11 cellular contexts compared by ENCODE assay signal in genomic region chr11:78256962-78257361, GRCh38.
A peak's percentile ranks its signal among the peaks of the same experiment; 100 is the strongest.
DNase-seq lines count a peak whose midpoint lies in the region; ATAC-seq and TF ChIP-seq lines count a peak whose summit lies in the region.
"Had no signal": no experiment of that assay in that cellular context is flagged by ENCODE, and none has a peak within 500 bp of the region (broad histone marks: within the 10 kb centered on the region; RNA-seq: fewer than 3 reads in every experiment).

No MANE protein-coding gene starts in this region.

- no peak for ATAC-seq in effector memory CD8-positive, alpha-beta T cell (replicated peaks)
- ATAC-seq in natural killer cell treated with Interleukin-12 subunit alpha and Interleukin-12 subunit beta and Interleukin-15 and Interleukin-18, amount 100 ng/mL, for 72 hours: no peak
- ATAC-seq in activated naive CD4-positive, alpha-beta T cell treated with anti-CD3 and anti-CD28 coated beads, Interleukin-2, amount 50 U/mL, for 72 hours: no peak

- no peak for TF ChIP-seq POLR2A in transverse colon (IDR thresholded peaks at IDR 0.05)

- no peaks in the 10 kb centered on the region for H3K4me1 Mint-ChIP-seq in effector memory CD8-positive, alpha-beta T cell (ENCODE audit: low read depth in 2 of 2)
- H3K4me1 Mint-ChIP-seq in natural killer cell treated with Interleukin-12 subunit alpha and Interleukin-12 subunit beta and Interleukin-15 and Interleukin-18, amount 100 ng/mL, for 72 hours (ENCODE audit: low read depth in 2 of 2): no peaks in the 10 kb centered on the region

- H3K4me3 ChIP-seq in transverse colon: no peak overlapping the region

- TF ChIP-seq CTCF in transverse colon (IDR thresholded peaks at IDR 0.05): no peak

- no peaks in the 10 kb centered on the region for H3K27me3 Mint-ChIP-seq in effector memory CD8-positive, alpha-beta T cell
- peaks cover 0 to 2% of the 10 kb centered on the region in 2 donors for H3K27me3 Mint-ChIP-seq in natural killer cell treated with Interleukin-12 subunit alpha and Interleukin-12 subunit beta and Interleukin-15 and Interleukin-18, amount 100 ng/mL, for 72 hours
- H3K27me3 Mint-ChIP-seq: brain, memory B cell had no signal

- no peaks in the 10 kb centered on the region for H3K27me3 ChIP-seq in transverse colon

- H3K27ac ChIP-seq in transverse colon: peak overlapping the region; percentile 9 to 58 (median 42)

- H3K9me3 ChIP-seq in transverse colon: no peaks in the 10 kb centered on the region

- intact Hi-C loops in transverse colon (cut with DNase I; ENCODE audit: low total_unique reads): no loop called here

- peaks cover 4 to 23% (median 8%) of the 10 kb centered on the region in 4 donors for H3K4me1 ChIP-seq in transverse colon

- WGBS in transverse colon (ENCODE audit: low coverage in 1 of 2), 2 donors: 20 to 33% methylated on average over 1 to 3 of the region's 3 CpGs

- H3K9me3 Mint-ChIP-seq in effector memory CD8-positive, alpha-beta T cell: no peaks in the 10 kb centered on the region
- no peaks in the 10 kb centered on the region for H3K9me3 Mint-ChIP-seq in natural killer cell treated with Interleukin-12 subunit alpha and Interleukin-12 subunit beta and Interleukin-15 and Interleukin-18, amount 100 ng/mL, for 72 hours
- no peaks in the 10 kb centered on the region for H3K9me3 Mint-ChIP-seq in activated naive CD4-positive, alpha-beta T cell treated with anti-CD3 and anti-CD28 coated beads, Interleukin-2, amount 50 U/mL, for 72 hours
- H3K9me3 Mint-ChIP-seq: brain, memory B cell had no signal

- H3K4me3 Mint-ChIP-seq in effector memory CD8-positive, alpha-beta T cell: no peak overlapping the region
- no peak overlapping the region for H3K4me3 Mint-ChIP-seq in natural killer cell treated with Interleukin-12 subunit alpha and Interleukin-12 subunit beta and Interleukin-15 and Interleukin-18, amount 100 ng/mL, for 72 hours
- H3K4me3 Mint-ChIP-seq: brain, memory B cell had no signal

- DNase-seq in M059J (ENCODE audit: low read depth) (peak; percentile 84), dedifferentiated amniotic fluid mesenchymal stem cell (ENCODE audit: extremely low spot score) (peak; percentile 63), medulla oblongata (ENCODE audit: extremely low spot score) (peak; percentile 64), transverse colon (peak; percentile 76), COLO668 (lab: John Stamatoyannopoulos, UW; ENCODE audit: unreplicated experiment) (no peak)
- DNase-seq in effector memory CD8-positive, alpha-beta T cell: no peak
- DNase-seq in natural killer cell treated with Interleukin-12 subunit alpha and Interleukin-12 subunit beta and Interleukin-15 and Interleukin-18, amount 100 ng/mL, for 72 hours (ENCODE audit: low spot score): no peak
- no peak for DNase-seq in activated naive CD4-positive, alpha-beta T cell treated with anti-CD3 and anti-CD28 coated beads, Interleukin-2, amount 50 U/mL, for 72 hours (ENCODE audit: low spot score in 2 of 2)
- DNase-seq: NCI-H1105 treated with DMSO at 0.1 percent for 48 hours had no signal

- in situ Hi-C loops in transverse colon (cut with MboI; ENCODE audit: low pct_ligation_motif_present in 1 of 4, low pct_unique_long_range_greater_than_20kb in 1 of 4, low sequenced_read_pairs in 3 of 4): no loop called here

- TF ChIP-seq EP300 in transverse colon (IDR thresholded peaks at IDR 0.05; ENCODE audit: low read depth): no peak

- H3K27ac Mint-ChIP-seq in effector memory CD8-positive, alpha-beta T cell: no peak overlapping the region
- no peak overlapping the region for H3K27ac Mint-ChIP-seq in natural killer cell treated with Interleukin-12 subunit alpha and Interleukin-12 subunit beta and Interleukin-15 and Interleukin-18, amount 100 ng/mL, for 72 hours
- peak overlapping the region in 1 of 2 donors; percentile 39 for H3K27ac Mint-ChIP-seq in activated naive CD4-positive, alpha-beta T cell treated with anti-CD3 and anti-CD28 coated beads, Interleukin-2, amount 50 U/mL, for 72 hours
- H3K27ac Mint-ChIP-seq: memory B cell had no signal

- no peaks in the 10 kb centered on the region for H3K36me3 Mint-ChIP-seq in effector memory CD8-positive, alpha-beta T cell (ENCODE audit: insufficient read depth)
- no peaks in the 10 kb centered on the region for H3K36me3 Mint-ChIP-seq in natural killer cell treated with Interleukin-12 subunit alpha and Interleukin-12 subunit beta and Interleukin-15 and Interleukin-18, amount 100 ng/mL, for 72 hours
- no peaks in the 10 kb centered on the region for H3K36me3 Mint-ChIP-seq in activated naive CD4-positive, alpha-beta T cell treated with anti-CD3 and anti-CD28 coated beads, Interleukin-2, amount 50 U/mL, for 72 hours

- H3K36me3 ChIP-seq in transverse colon: no peaks in the 10 kb centered on the region

Comparison
In these comparisons a context has a peak if more than half of its experiments do, and no peak if none do; other contexts are left out.
1. DNase-seq: peak in M059J (single experiment), dedifferentiated amniotic fluid mesenchymal stem cell (single experiment), medulla oblongata (single experiment) and transverse colon (single experiment); none in COLO668 (single experiment), effector memory CD8-positive, alpha-beta T cell (0 of 3), natural killer cell treated with Interleukin-12 subunit alpha and Interleukin-12 subunit beta and Interleukin-15 and Interleukin-18, amount 100 ng/mL, for 72 hours (single experiment) and activated naive CD4-positive, alpha-beta T cell treated with anti-CD3 and anti-CD28 coated beads, Interleukin-2, amount 50 U/mL, for 72 hours (0 of 2).